In genomic region chr9:97848237-97848581, GRCh38 we compare ENCODE assay signal across 13 cellular contexts. TPM values are rescaled to one million over a fixed set of nuclear protein-coding genes. Genes with fewer than 3 reads are reported as not detected.
DNase-seq lines count a peak whose midpoint lies in the region; ATAC-seq and TF ChIP-seq lines count a peak whose summit lies in the region.
"Had no signal": no experiment of that assay in that cellular context is flagged by ENCODE, and none has a peak within 500 bp of the region (broad histone marks: within the 10 kb centered on the region; RNA-seq: fewer than 3 reads in every experiment).

No MANE protein-coding gene starts in this region.

- no peak overlapping the region for H2BK15ac ChIP-seq in IMR-90 (ENCODE audit: low read depth, low read length)

- no peak overlapping the region for H3K18ac ChIP-seq in IMR-90 (ENCODE audit: low read depth, low read length)

- no peak overlapping the region for H2AK5ac ChIP-seq in IMR-90 (ENCODE audit: low read depth, low read length)

- no peaks in the 10 kb centered on the region for H3K79me1 ChIP-seq in IMR-90 (ENCODE audit: low read depth in 1 of 2, low read length in 2 of 2)

- peaks cover 17% of the 10 kb centered on the region for H3K9me3 ChIP-seq in IMR-90 (ENCODE audit: control insufficient read depth, insufficient read depth, low read length)
- no peaks in the 10 kb centered on the region for H3K9me3 ChIP-seq in esophagus muscularis mucosa
- H3K9me3 ChIP-seq: mucosa of descending colon had no signal

- no peak overlapping the region for H3K23ac ChIP-seq in IMR-90 (ENCODE audit: low read depth, low read length)

- no peak overlapping the region for H2AFZ ChIP-seq in IMR-90 (replicated peaks; ENCODE audit: low read length, poor library complexity)

- 0 out of 2 replicates have a peak, but pooled peaks have one; percentile 5 for TF ChIP-seq CTCF in IMR-90 (conservative IDR thresholded peaks at IDR 0.05; ENCODE audit: low read depth, low read length)
- TF ChIP-seq CTCF in esophagus muscularis mucosa (IDR thresholded peaks at IDR 0.05) = no peak

- no peak overlapping the region for H4K91ac ChIP-seq in IMR-90 (ENCODE audit: insufficient read depth, low read depth, low read length)

- DNase-seq in EH (ENCODE audit: low read depth) = peak; percentile 31
- no peak for DNase-seq in IMR-90
- DNase-seq in esophagus muscularis mucosa (ENCODE audit: extremely low spot score) = no peak
- peak; percentile 61 for DNase-seq in retina
- DNase-seq in COLO829 (ENCODE audit: low spot score) = no peak
- no peak for DNase-seq in left lobe of liver (ENCODE audit: low spot score)
- no peak for DNase-seq in sciatic nerve (ENCODE audit: low spot score)
- DNase-seq: cerebellar nuclear complex, NCI-H187 treated with DMSO at 0.1 percent for 48 hours, PC-3, T-helper 9 cell had no signal

- H2BK120ac ChIP-seq in IMR-90 (ENCODE audit: low read depth, low read length) = no peak overlapping the region

- no peak overlapping the region for H4K8ac ChIP-seq in IMR-90 (ENCODE audit: low read depth in 2 of 2, low read length in 2 of 2)

- no peak overlapping the region for H4K5ac ChIP-seq in IMR-90 (ENCODE audit: low read depth, low read length)

- no peak for TF ChIP-seq RAD21 in IMR-90 (IDR thresholded peaks at IDR 0.05; ENCODE audit: low read length)

- CTCF ChIA-PET in IMR-90 (lab: Yijun Ruan, JAX) = interaction anchor here (0.6 kb wide), 1 partner anchor 82 kb away, joined by 3 read pairs; no protein-coding TSS in a partner anchor

- no peaks in the 10 kb centered on the region for H3K36me3 ChIP-seq in IMR-90 (ENCODE audit: control insufficient read depth, insufficient read depth, low read length)
- H3K36me3 ChIP-seq in esophagus muscularis mucosa = no peaks in the 10 kb centered on the region

- peaks cover 3% of the 10 kb centered on the region; the same call in 1 of the 2 replicates for H4K20me1 ChIP-seq in IMR-90 (ENCODE audit: insufficient read depth, low read length)

- intact Hi-C loops in IMR-90 (cut with micrococcal nuclease) = no loop called here
- intact Hi-C loops in esophagus muscularis mucosa (cut with DNase I) = no loop called here
- intact Hi-C loops in sciatic nerve (cut with DNase I) = no loop called here

- H3K4me3 ChIP-seq in IMR-90 (ENCODE audit: insufficient read depth, low read depth, low read length) (no peak overlapping the region), esophagus muscularis mucosa (peak overlapping the region; percentile 22 to 43 (median 28))
- H3K4me3 ChIP-seq: mucosa of descending colon had no signal

- H3K4me1 ChIP-seq in IMR-90 (ENCODE audit: control insufficient read depth, insufficient read depth, low read length) (peaks cover 4% of the 10 kb centered on the region; the same call in 1 of the 2 replicates), esophagus muscularis mucosa (peaks cover 14 to 43% (median 38%) of the 10 kb centered on the region in 4 donors)

- POLR2A ChIA-PET in IMR-90 (lab: Charles Lee; ENCODE audit: unreplicated experiment) = no interaction called here

- no peak for TF ChIP-seq POLR2A in IMR-90 (IDR thresholded peaks at IDR 0.05; ENCODE audit: low read depth, low read length)
- TF ChIP-seq POLR2A in esophagus muscularis mucosa (IDR thresholded peaks at IDR 0.05; ENCODE audit: low read depth) = no peak

- H3K9ac ChIP-seq in IMR-90 (ENCODE audit: low read depth, low read length) = no peak overlapping the region

- H3K27me3 ChIP-seq in IMR-90 (ENCODE audit: control insufficient read depth, insufficient read depth, low read length) (peaks cover 76% of the 10 kb centered on the region), esophagus muscularis mucosa (peaks cover 0 to 93% (median 64%) of the 10 kb centered on the region in 4 donors)

- 0 out of 2 replicates have a peak overlapping the region, but pooled peaks have one; percentile 37 for H3K4me2 ChIP-seq in IMR-90 (ENCODE audit: low read depth, low read length)

- H2BK20ac ChIP-seq in IMR-90 (ENCODE audit: low read depth, low read length) = no peak overlapping the region

- H3K9me1 ChIP-seq in IMR-90 (ENCODE audit: insufficient read depth, low read length) = no peaks in the 10 kb centered on the region; the same call in 1 of the 2 replicates

- ATAC-seq in IMR-90 (ENCODE audit: low read depth) (peak; percentile 21; the same call in 1 of the 2 replicates), left lobe of liver (no peak), GM19395 (IDR thresholded peaks at IDR 0.05; ENCODE audit: unreplicated experiment) (no peak), sciatic nerve (no peak)
- ATAC-seq: mucosa of descending colon, PC-3 had no signal

- 4% methylated on average over 14 of the region's 16 CpGs; no CpG with 5 or more reads in 1 of the 2 experiments for WGBS in IMR-90 (ENCODE audit: extremely low coverage in 2 of 2, insufficient read length in 1 of 2), 2 experiments
- 0% methylated on average over 1 of the region's 16 CpGs for WGBS in esophagus muscularis mucosa

- H3K4ac ChIP-seq in IMR-90 (ENCODE audit: low read depth, low read length) = no peak overlapping the region

- H2BK5ac ChIP-seq in IMR-90 (ENCODE audit: low read depth, low read length, poor library complexity, severe bottlenecking) = no peak overlapping the region

- H3K27ac ChIP-seq in IMR-90 (ENCODE audit: insufficient read depth, low read length) (no peak overlapping the region), esophagus muscularis mucosa (replicated peaks in 1 of 4) (no peak overlapping the region)

- TF ChIP-seq EP300 in esophagus muscularis mucosa (IDR thresholded peaks at IDR 0.05) = no peak

- H3K14ac ChIP-seq in IMR-90 (replicated peaks; ENCODE audit: low read depth, low read length) = no peak overlapping the region

- H2AK9ac ChIP-seq in IMR-90 (replicated peaks; ENCODE audit: low read depth, low read length, poor library complexity) = no peak overlapping the region

- BruUV-seq in IMR-90 (replicated peaks; lab: Mats Ljungman, UMichigan) = no TSS peak

- dilution Hi-C loops in IMR-90 (cut with HindIII; ENCODE audit: low sequenced_read_pairs, unreplicated experiment) = no loop called here

- no peak overlapping the region for H3K56ac ChIP-seq in IMR-90 (ENCODE audit: extremely low read depth, insufficient read depth, low read length)

- in situ Hi-C loops in IMR-90 (cut with MboI; ENCODE audit: low sequenced_read_pairs) = no loop called here

TF ChIP-seq in IMR-90, 13 proteins besides CTCF, POLR2A, EP300 and RAD21:
- no peak for TF ChIP-seq CHD1 (IDR thresholded peaks at IDR 0.05; ENCODE audit: low read depth, low read length)
- no peak for TF ChIP-seq MXI1 (IDR thresholded peaks at IDR 0.05; ENCODE audit: borderline replicate concordance, low read depth, low read length)
- TF ChIP-seq SMC3 (IDR thresholded peaks at IDR 0.05; ENCODE audit: low read depth, low read length) = no peak
- TF ChIP-seq CEBPB (IDR thresholded peaks at IDR 0.05; ENCODE audit: low read depth, low read length) = no peak
- no peak for TF ChIP-seq NFE2L2 (IDR thresholded peaks at IDR 0.05; ENCODE audit: low read depth, low read length)
- no peak for TF ChIP-seq RFX5 (IDR thresholded peaks at IDR 0.05; ENCODE audit: low read depth, low read length)

RNA-seq across cellular contexts. Expression of gene FOXE1, which starts 4.8 kb away (rescaled TPM):
- total RNA-seq in IMR-90 (2012; rRNA removed) (under 0.01 and 0.28 TPM in 2 replicates), esophagus muscularis mucosa (not detected), left lobe of liver (not detected), sciatic nerve (not detected)
- 0.22 TPM in 2 replicates for polyA plus RNA-seq in IMR-90 (2012; rRNA removed)
- polyA plus RNA-seq in IMR-90 (2012; cell fraction: cytosol; rRNA removed) = 0.14 and 0.36 TPM in 2 replicates
- polyA plus RNA-seq in IMR-90 (2012; cell fraction: nucleus; rRNA removed; ENCODE audit: low replicate concordance) = 0.52 and 0.65 TPM in 2 replicates
- total RNA-seq: mucosa of descending colon, PC-3 had no signal

Comparison
In these comparisons a context has a peak if more than half of its experiments do, and no peak if none do; other contexts are left out.
1. DNase-seq: peak in EH (single experiment) and retina (single experiment); none in IMR-90 (single experiment), esophagus muscularis mucosa (single experiment), COLO829 (single experiment), left lobe of liver (single experiment) and sciatic nerve (single experiment).